13 cellular contexts compared by ENCODE assay signal in genomic region chr5:132877466-132877865, GRCh38. TPM values are rescaled to one million over a fixed set of nuclear protein-coding genes. Genes with fewer than 3 reads are reported as not detected.
DNase-seq lines count a peak whose midpoint lies in the region; ATAC-seq and TF ChIP-seq lines count a peak whose summit lies in the region.
"Had no signal": no experiment of that assay in that cellular context is flagged by ENCODE, and none has a peak within 500 bp of the region (broad histone marks: within the 10 kb centered on the region; RNA-seq: fewer than 3 reads in every experiment).

No MANE protein-coding gene starts in this region.

- TF ChIP-seq CTCF in right atrium auricular region (IDR thresholded peaks at IDR 0.05) (no peak), dorsolateral prefrontal cortex (IDR thresholded peaks at IDR 0.05 in 54 of 56, conservative IDR thresholded peaks at IDR 0.05 in 2 of 56; ENCODE audit: low read depth in 1 of 56, partially characterized antibody in 56 of 56) (peak in 2 of 56 donors; percentile 13 to 42), upper lobe of left lung (IDR thresholded peaks at IDR 0.05) (no peak)

- DNase-seq in Right ventricle myocardium inferior (ENCODE audit: missing footprints) (no peak), right atrium auricular region (ENCODE audit: low spot score) (no peak), dorsolateral prefrontal cortex (no peak), medulla oblongata (ENCODE audit: extremely low spot score) (peak; percentile 68), 8988T (no peak), upper lobe of left lung (no peak)
- DNase-seq: CD4-positive, alpha-beta memory T cell; H7; NCI-H1694; NCI-H2227 treated with DMSO at 0.1 percent for 48 hours had no signal

- H3K4me3 ChIP-seq in right atrium auricular region, result no peak overlapping the region
- H3K4me3 ChIP-seq in dorsolateral prefrontal cortex, result no peak overlapping the region
- no peak overlapping the region for H3K4me3 ChIP-seq in skeletal muscle tissue (ENCODE audit: low read length in 3 of 3)
- no peak overlapping the region for H3K4me3 ChIP-seq in upper lobe of left lung

- H3K9me3 ChIP-seq in right atrium auricular region (no peaks in the 10 kb centered on the region), skeletal muscle tissue (ENCODE audit: control insufficient read depth in 3 of 3, low read length in 3 of 3) (no peaks in the 10 kb centered on the region), upper lobe of left lung (no peaks in the 10 kb centered on the region)

- H3K9ac ChIP-seq in skeletal muscle tissue (ENCODE audit: low read depth in 1 of 3, low read length in 3 of 3), result no peak overlapping the region

- ATAC-seq in Right ventricle myocardium inferior, result peak; percentile 57
- ATAC-seq in upper lobe of left lung (ENCODE audit: low FRiP score in 2 of 2), result no peak
- no peak for ATAC-seq in HG02981 (IDR thresholded peaks at IDR 0.05; ENCODE audit: unreplicated experiment)

- WGBS in upper lobe of left lung, 2 donors, result 73 to 79% methylated on average over 2 of the region's 2 CpGs

- H3K4me1 ChIP-seq in right atrium auricular region (peaks cover 0 to 26% of the 10 kb centered on the region in 2 donors), skeletal muscle tissue (ENCODE audit: control insufficient read depth in 3 of 3, insufficient read depth in 3 of 3, low read length in 3 of 3) (peaks cover 17 to 22% (median 20%) of the 10 kb centered on the region in 3 donors), upper lobe of left lung (peaks cover 0 to 17% (median 0%) of the 10 kb centered on the region in 4 donors)

- H3K27me3 ChIP-seq in right atrium auricular region (no peaks in the 10 kb centered on the region), dorsolateral prefrontal cortex (no peaks in the 10 kb centered on the region), skeletal muscle tissue (ENCODE audit: control insufficient read depth in 3 of 3, insufficient read depth in 3 of 3, low read length in 3 of 3) (no peaks in the 10 kb centered on the region), upper lobe of left lung (no peaks in the 10 kb centered on the region)

- intact Hi-C loops in Right ventricle myocardium inferior (cut with DNase I) (no loop called here), dorsolateral prefrontal cortex (cut with DNase I) (no loop called here)

- H3K27ac ChIP-seq in right atrium auricular region (peak overlapping the region in 1 of 2 donors; percentile 10), dorsolateral prefrontal cortex (peak overlapping the region in 53 of 59 donors; percentile 0 to 83 (median 62)), skeletal muscle tissue (ENCODE audit: low read depth, low read length) (peak overlapping the region; percentile 57), upper lobe of left lung (no peak overlapping the region)

- H3K36me3 ChIP-seq in right atrium auricular region (peaks cover 42% of the 10 kb centered on the region), skeletal muscle tissue (ENCODE audit: control insufficient read depth in 3 of 3, insufficient read depth in 3 of 3, low read length in 3 of 3) (peaks cover 12 to 33% (median 28%) of the 10 kb centered on the region in 3 donors), upper lobe of left lung (peaks cover 11 to 91% (median 38%) of the 10 kb centered on the region in 4 donors)

- no peak for TF ChIP-seq EP300 in upper lobe of left lung (IDR thresholded peaks at IDR 0.05)

- no peak for TF ChIP-seq POLR2A in upper lobe of left lung (IDR thresholded peaks at IDR 0.05)

RNA-seq across cellular contexts. Expression of gene LEAP2, which starts 4.0 kb away (rescaled TPM):
- total RNA-seq in Right ventricle myocardium inferior (1.1 TPM), right atrium auricular region (1 to 10 TPM in 1 of 2 donors, not detected in 1; 1.1 TPM), dorsolateral prefrontal cortex (1 to 10 TPM in 118 of 120 experiments, under 1 TPM in 2; 0.97 to 7.5 (median 2.9) TPM), skeletal muscle tissue (2.1 TPM), upper lobe of left lung (1 to 10 TPM in 3 of 6 donors, under 1 TPM in 3; 0.61 to 2.2 (median 0.89) TPM)

RNA-seq across cellular contexts. Expression of gene UQCRQ, which starts 11.0 kb away (rescaled TPM):
- total RNA-seq in Right ventricle myocardium inferior (1,774 TPM), right atrium auricular region (100 to 1,000 TPM; 276 to 335 TPM), dorsolateral prefrontal cortex (100 to 1,000 TPM; 166 to 403 (median 290) TPM), skeletal muscle tissue (135 TPM), upper lobe of left lung (100 to 1,000 TPM in 3 of 6 donors, 10 to 100 TPM in 3; 44.6 to 327 (median 103) TPM)

RNA-seq across cellular contexts. Expression of gene GDF9, which starts 11.2 kb away (rescaled TPM):
- total RNA-seq in Right ventricle myocardium inferior (0.24 TPM), right atrium auricular region (under 1 TPM; 0.20 to 0.22 TPM), dorsolateral prefrontal cortex (1 to 10 TPM in 95 of 120 experiments, under 1 TPM in 25; 0.34 to 3.8 (median 1.4) TPM), skeletal muscle tissue (0.52 TPM), upper lobe of left lung (1 to 10 TPM in 2 of 6 donors, under 1 TPM in 2, not detected in 2; 0.23 to 1.1 (median 0.66) TPM)
- total RNA-seq: LHCN-M2 had no signal

RNA-seq across cellular contexts. Expression of gene SHROOM1, which starts 47.0 kb away (rescaled TPM):
- 5.0 TPM for total RNA-seq in Right ventricle myocardium inferior
- 1 to 10 TPM; 3.2 to 4.2 TPM for total RNA-seq in right atrium auricular region
- total RNA-seq in dorsolateral prefrontal cortex, result 10 to 100 TPM; 14.1 to 91.8 (median 29.3) TPM
- total RNA-seq in skeletal muscle tissue, result 1.6 TPM
- 10 to 100 TPM in 5 of 6 donors, 1 to 10 TPM in 1; 7.7 to 27.6 (median 20.0) TPM for total RNA-seq in upper lobe of left lung

Comparison
In these comparisons a context has a peak if more than half of its experiments do, and no peak if none do; other contexts are left out.
1. H3K27ac ChIP-seq: peak in dorsolateral prefrontal cortex (53 of 59) and skeletal muscle tissue (single experiment); none in upper lobe of left lung (0 of 4).